Comparison of ENCODE assay signal across 1 cellular context in the genomic region with DNA sequence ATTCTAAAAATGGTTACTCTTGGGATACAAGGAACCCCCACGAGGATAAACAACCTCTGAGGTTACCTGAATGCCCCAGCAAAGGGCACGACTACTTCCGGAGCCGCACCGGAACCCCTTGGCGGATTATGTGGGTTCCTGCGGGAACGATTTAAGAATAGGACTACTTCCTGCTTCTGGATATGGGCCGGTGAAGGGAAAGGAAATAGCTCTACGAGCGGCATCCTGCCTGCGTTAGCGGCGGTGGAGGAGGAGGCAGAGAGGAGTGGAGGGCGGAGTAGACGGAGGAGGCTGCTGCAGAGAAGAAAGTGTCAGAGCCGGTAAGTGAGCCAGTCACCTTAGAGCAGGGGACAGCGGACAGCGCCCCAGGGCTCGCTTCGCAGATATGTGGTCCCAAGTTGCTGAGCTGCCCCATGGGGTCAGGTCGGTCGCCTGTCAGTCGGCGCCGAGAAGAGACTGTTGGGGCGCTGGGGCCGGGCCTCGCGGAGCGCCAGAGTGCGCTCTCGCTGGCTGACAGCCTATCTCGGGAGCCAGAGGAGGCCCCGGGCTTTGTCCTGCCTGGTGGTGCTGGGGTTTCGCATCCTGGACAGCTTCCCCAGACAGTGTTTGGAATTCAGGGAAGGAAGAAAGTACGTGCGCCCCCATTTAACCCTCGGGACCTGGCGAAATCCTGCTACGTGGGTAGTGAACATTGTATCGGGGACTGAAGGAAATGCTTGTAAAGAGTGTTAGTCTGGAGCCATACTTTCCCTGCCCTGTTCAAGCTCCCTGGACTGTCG.
A peak's percentile ranks its signal among the peaks of the same experiment; 100 is the strongest.
TF ChIP-seq lines count a peak whose summit lies in the region.

A gene with protein sequence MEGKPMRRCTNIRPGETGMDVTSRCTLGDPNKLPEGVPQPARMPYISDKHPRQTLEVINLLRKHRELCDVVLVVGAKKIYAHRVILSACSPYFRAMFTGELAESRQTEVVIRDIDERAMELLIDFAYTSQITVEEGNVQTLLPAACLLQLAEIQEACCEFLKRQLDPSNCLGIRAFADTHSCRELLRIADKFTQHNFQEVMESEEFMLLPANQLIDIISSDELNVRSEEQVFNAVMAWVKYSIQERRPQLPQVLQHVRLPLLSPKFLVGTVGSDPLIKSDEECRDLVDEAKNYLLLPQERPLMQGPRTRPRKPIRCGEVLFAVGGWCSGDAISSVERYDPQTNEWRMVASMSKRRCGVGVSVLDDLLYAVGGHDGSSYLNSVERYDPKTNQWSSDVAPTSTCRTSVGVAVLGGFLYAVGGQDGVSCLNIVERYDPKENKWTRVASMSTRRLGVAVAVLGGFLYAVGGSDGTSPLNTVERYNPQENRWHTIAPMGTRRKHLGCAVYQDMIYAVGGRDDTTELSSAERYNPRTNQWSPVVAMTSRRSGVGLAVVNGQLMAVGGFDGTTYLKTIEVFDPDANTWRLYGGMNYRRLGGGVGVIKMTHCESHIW (plus strand): TSS at position 223 of the 779 bp plus-strand sequence. CDS start 1,063 bp downstream, outside the sequence.

TF ChIP-seq in HepG2, 621 proteins besides CTCF, POLR2A, EP300 and RAD21 (continued from another document and continues in another):
- TF ChIP-seq, protein P1, sequence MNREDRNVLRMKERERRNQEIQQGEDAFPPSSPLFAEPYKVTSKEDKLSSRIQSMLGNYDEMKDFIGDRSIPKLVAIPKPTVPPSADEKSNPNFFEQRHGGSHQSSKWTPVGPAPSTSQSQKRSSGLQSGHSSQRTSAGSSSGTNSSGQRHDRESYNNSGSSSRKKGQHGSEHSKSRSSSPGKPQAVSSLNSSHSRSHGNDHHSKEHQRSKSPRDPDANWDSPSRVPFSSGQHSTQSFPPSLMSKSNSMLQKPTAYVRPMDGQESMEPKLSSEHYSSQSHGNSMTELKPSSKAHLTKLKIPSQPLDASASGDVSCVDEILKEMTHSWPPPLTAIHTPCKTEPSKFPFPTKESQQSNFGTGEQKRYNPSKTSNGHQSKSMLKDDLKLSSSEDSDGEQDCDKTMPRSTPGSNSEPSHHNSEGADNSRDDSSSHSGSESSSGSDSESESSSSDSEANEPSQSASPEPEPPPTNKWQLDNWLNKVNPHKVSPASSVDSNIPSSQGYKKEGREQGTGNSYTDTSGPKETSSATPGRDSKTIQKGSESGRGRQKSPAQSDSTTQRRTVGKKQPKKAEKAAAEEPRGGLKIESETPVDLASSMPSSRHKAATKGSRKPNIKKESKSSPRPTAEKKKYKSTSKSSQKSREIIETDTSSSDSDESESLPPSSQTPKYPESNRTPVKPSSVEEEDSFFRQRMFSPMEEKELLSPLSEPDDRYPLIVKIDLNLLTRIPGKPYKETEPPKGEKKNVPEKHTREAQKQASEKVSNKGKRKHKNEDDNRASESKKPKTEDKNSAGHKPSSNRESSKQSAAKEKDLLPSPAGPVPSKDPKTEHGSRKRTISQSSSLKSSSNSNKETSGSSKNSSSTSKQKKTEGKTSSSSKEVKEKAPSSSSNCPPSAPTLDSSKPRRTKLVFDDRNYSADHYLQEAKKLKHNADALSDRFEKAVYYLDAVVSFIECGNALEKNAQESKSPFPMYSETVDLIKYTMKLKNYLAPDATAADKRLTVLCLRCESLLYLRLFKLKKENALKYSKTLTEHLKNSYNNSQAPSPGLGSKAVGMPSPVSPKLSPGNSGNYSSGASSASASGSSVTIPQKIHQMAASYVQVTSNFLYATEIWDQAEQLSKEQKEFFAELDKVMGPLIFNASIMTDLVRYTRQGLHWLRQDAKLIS (CRISPR knock-in tag; IDR thresholded peaks at IDR 0.05) = peak; percentile 32; the same call in 1 of the 2 replicates
- TF ChIP-seq KDM6A (CRISPR knock-in tag; IDR thresholded peaks at IDR 0.05; ENCODE audit: low read depth) = no peak
- TF ChIP-seq, protein P2, sequence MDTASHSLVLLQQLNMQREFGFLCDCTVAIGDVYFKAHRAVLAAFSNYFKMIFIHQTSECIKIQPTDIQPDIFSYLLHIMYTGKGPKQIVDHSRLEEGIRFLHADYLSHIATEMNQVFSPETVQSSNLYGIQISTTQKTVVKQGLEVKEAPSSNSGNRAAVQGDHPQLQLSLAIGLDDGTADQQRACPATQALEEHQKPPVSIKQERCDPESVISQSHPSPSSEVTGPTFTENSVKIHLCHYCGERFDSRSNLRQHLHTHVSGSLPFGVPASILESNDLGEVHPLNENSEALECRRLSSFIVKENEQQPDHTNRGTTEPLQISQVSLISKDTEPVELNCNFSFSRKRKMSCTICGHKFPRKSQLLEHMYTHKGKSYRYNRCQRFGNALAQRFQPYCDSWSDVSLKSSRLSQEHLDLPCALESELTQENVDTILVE (CRISPR knock-in tag; IDR thresholded peaks at IDR 0.05) = peak; percentile 89
- TF ChIP-seq ZNF883 (CRISPR knock-in tag; IDR thresholded peaks at IDR 0.05; ENCODE audit: not compliant biosample characterization) = peak; percentile 91
- TF ChIP-seq, protein P3, sequence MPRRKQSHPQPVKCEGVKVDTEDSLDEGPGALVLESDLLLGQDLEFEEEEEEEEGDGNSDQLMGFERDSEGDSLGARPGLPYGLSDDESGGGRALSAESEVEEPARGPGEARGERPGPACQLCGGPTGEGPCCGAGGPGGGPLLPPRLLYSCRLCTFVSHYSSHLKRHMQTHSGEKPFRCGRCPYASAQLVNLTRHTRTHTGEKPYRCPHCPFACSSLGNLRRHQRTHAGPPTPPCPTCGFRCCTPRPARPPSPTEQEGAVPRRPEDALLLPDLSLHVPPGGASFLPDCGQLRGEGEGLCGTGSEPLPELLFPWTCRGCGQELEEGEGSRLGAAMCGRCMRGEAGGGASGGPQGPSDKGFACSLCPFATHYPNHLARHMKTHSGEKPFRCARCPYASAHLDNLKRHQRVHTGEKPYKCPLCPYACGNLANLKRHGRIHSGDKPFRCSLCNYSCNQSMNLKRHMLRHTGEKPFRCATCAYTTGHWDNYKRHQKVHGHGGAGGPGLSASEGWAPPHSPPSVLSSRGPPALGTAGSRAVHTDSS (CRISPR knock-in tag; conservative IDR thresholded peaks at IDR 0.05) = 0 out of 2 replicates have a peak, but pooled peaks have one; percentile 37
- TF ChIP-seq ZNF709 (CRISPR knock-in tag; IDR thresholded peaks at IDR 0.05) = no peak; the same call in 1 of the 2 replicates
- no peak; the same call in none of the 2 replicates for TF ChIP-seq ZNF33B (CRISPR knock-in tag; IDR thresholded peaks at IDR 0.05)
- TF ChIP-seq ZNF75D (CRISPR knock-in tag; IDR thresholded peaks at IDR 0.05; ENCODE audit: borderline replicate concordance) = no peak
- TF ChIP-seq, protein P4, sequence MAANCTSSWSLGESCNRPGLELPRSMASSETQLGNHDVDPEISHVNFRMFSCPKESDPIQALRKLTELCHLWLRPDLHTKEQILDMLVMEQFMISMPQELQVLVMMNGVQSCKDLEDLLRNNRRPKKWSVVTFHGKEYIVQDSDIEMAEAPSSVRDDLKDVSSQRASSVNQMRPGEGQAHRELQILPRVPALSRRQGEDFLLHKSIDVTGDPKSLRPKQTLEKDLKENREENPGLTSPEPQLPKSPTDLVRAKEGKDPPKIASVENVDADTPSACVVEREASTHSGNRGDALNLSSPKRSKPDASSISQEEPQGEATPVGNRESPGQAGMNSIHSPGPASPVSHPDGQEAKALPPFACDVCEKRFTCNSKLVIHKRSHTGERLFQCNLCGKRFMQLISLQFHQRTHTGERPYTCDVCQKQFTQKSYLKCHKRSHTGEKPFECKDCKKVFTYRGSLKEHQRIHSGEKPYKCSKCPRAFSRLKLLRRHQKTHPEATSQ (CRISPR knock-in tag; IDR thresholded peaks at IDR 0.05; ENCODE audit: borderline replicate concordance) = no peak; the same call in 1 of the 2 replicates
- TF ChIP-seq ZNF430 (CRISPR knock-in tag; IDR thresholded peaks at IDR 0.05) = peak; percentile 67
- TF ChIP-seq, protein P5, sequence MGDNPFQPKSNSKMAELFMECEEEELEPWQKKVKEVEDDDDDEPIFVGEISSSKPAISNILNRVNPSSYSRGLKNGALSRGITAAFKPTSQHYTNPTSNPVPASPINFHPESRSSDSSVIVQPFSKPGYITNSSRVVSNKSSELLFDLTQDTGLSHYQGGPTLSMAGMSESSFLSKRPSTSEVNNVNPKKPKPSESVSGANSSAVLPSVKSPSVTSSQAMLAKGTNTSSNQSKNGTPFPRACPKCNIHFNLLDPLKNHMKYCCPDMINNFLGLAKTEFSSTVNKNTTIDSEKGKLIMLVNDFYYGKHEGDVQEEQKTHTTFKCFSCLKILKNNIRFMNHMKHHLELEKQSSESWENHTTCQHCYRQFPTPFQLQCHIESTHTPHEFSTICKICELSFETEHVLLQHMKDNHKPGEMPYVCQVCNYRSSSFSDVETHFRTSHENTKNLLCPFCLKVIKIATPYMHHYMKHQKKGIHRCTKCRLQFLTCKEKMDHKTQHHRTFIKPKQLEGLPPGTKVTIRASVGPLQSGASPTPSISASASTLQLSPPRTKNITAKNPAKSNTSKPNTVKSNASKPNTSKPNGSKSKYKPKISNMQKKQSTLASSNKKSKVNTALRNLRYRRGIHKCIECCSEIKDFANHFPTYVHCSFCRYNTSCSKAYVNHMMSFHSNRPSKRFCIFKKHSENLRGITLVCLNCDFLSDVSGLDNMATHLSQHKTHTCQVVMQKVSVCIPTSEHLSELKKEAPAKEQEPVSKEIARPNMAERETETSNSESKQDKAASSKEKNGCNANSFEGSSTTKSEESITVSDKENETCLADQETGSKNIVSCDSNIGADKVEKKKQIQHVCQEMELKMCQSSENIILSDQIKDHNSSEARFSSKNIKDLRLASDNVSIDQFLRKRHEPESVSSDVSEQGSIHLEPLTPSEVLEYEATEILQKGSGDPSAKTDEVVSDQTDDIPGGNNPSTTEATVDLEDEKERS (CRISPR knock-in tag; IDR thresholded peaks at IDR 0.05) = peak; percentile 96
- TF ChIP-seq, protein P6, sequence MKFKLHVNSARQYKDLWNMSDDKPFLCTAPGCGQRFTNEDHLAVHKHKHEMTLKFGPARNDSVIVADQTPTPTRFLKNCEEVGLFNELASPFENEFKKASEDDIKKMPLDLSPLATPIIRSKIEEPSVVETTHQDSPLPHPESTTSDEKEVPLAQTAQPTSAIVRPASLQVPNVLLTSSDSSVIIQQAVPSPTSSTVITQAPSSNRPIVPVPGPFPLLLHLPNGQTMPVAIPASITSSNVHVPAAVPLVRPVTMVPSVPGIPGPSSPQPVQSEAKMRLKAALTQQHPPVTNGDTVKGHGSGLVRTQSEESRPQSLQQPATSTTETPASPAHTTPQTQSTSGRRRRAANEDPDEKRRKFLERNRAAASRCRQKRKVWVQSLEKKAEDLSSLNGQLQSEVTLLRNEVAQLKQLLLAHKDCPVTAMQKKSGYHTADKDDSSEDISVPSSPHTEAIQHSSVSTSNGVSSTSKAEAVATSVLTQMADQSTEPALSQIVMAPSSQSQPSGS (CRISPR knock-in tag; IDR thresholded peaks at IDR 0.05) = peak; percentile 85; the same call in 1 of the 2 replicates
- no peak for TF ChIP-seq ZNF431 (CRISPR knock-in tag; IDR thresholded peaks at IDR 0.05; ENCODE audit: borderline replicate concordance, low read depth)
- no peak for TF ChIP-seq ZNF724P (CRISPR knock-in tag; IDR thresholded peaks at IDR 0.05; ENCODE audit: borderline replicate concordance)
- TF ChIP-seq ZFP62 (CRISPR knock-in tag; IDR thresholded peaks at IDR 0.05) = no peak
- TF ChIP-seq ZNF530 (CRISPR knock-in tag; IDR thresholded peaks at IDR 0.05; ENCODE audit: low read depth) = no peak
- no peak for TF ChIP-seq EED (CRISPR knock-in tag; IDR thresholded peaks at IDR 0.05)
- TF ChIP-seq, protein P7, sequence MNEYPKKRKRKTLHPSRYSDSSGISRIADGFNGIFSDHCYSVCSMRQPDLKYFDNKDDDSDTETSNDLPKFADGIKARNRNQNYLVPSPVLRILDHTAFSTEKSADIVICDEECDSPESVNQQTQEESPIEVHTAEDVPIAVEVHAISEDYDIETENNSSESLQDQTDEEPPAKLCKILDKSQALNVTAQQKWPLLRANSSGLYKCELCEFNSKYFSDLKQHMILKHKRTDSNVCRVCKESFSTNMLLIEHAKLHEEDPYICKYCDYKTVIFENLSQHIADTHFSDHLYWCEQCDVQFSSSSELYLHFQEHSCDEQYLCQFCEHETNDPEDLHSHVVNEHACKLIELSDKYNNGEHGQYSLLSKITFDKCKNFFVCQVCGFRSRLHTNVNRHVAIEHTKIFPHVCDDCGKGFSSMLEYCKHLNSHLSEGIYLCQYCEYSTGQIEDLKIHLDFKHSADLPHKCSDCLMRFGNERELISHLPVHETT (CRISPR knock-in tag; conservative IDR thresholded peaks at IDR 0.05) = peak; percentile 83
- TF ChIP-seq EZH2 (conservative IDR thresholded peaks at IDR 0.05; ENCODE audit: low read depth, low read length) = no peak
- no peak for TF ChIP-seq ZNF468 (CRISPR knock-in tag; IDR thresholded peaks at IDR 0.05)
- TF ChIP-seq DMAP1 (CRISPR knock-in tag; IDR thresholded peaks at IDR 0.05) = peak; percentile 58; the same call in 1 of the 2 replicates
- TF ChIP-seq, protein P8, sequence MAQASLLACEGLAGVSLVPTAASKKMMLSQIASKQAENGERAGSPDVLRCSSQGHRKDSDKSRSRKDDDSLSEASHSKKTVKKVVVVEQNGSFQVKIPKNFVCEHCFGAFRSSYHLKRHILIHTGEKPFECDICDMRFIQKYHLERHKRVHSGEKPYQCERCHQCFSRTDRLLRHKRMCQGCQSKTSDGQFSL (CRISPR knock-in tag; IDR thresholded peaks at IDR 0.05) = no peak
- no peak for TF ChIP-seq SNAI1 (CRISPR knock-in tag; IDR thresholded peaks at IDR 0.05; ENCODE audit: borderline replicate concordance)
- no peak for TF ChIP-seq ZNF121 (CRISPR knock-in tag; IDR thresholded peaks at IDR 0.05)
- peak; percentile 97 for TF ChIP-seq ZEB1 (IDR thresholded peaks at IDR 0.05; ENCODE audit: insufficient replicate concordance, low read depth)
- TF ChIP-seq, protein P9, sequence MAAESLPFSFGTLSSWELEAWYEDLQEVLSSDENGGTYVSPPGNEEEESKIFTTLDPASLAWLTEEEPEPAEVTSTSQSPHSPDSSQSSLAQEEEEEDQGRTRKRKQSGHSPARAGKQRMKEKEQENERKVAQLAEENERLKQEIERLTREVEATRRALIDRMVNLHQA (CRISPR knock-in tag; IDR thresholded peaks at IDR 0.05) = no peak; the same call in 1 of the 2 replicates
- peak; percentile 67 for TF ChIP-seq SKI (IDR thresholded peaks at IDR 0.05; ENCODE audit: partially characterized antibody)
- TF ChIP-seq, protein P10, sequence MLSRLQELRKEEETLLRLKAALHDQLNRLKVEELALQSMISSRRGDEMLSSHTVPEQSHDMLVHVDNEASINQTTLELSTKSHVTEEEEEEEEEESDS (CRISPR knock-in tag; IDR thresholded peaks at IDR 0.05; ENCODE audit: borderline replicate concordance) = no peak
- TF ChIP-seq SOX5 (CRISPR knock-in tag; IDR thresholded peaks at IDR 0.05; ENCODE audit: borderline replicate concordance) = peak; percentile 52; the same call in 1 of the 2 replicates
- no peak for TF ChIP-seq CREB1 (IDR thresholded peaks at IDR 0.05)
- TF ChIP-seq CREB1 (CRISPR knock-in tag; IDR thresholded peaks at IDR 0.05) = peak; percentile 79
- TF ChIP-seq, protein P11, sequence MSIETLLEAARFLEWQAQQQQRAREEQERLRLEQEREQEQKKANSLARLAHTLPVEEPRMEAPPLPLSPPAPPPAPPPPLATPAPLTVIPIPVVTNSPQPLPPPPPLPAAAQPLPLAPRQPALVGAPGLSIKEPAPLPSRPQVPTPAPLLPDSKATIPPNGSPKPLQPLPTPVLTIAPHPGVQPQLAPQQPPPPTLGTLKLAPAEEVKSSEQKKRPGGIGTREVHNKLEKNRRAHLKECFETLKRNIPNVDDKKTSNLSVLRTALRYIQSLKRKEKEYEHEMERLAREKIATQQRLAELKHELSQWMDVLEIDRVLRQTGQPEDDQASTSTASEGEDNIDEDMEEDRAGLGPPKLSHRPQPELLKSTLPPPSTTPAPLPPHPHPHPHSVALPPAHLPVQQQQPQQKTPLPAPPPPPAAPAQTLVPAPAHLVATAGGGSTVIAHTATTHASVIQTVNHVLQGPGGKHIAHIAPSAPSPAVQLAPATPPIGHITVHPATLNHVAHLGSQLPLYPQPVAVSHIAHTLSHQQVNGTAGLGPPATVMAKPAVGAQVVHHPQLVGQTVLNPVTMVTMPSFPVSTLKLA (IDR thresholded peaks at IDR 0.05) = no peak
- TF ChIP-seq KLF9 (CRISPR knock-in tag; IDR thresholded peaks at IDR 0.05; ENCODE audit: low read depth) = peak; percentile 87
- TF ChIP-seq BORCS8-MEF2B (CRISPR knock-in tag; IDR thresholded peaks at IDR 0.05) = peak; percentile 65
- TF ChIP-seq ZNF556 (CRISPR knock-in tag; IDR thresholded peaks at IDR 0.05; ENCODE audit: borderline replicate concordance) = peak; percentile 84; the same call in 1 of the 2 replicates
- TF ChIP-seq HOXA5 (CRISPR knock-in tag; IDR thresholded peaks at IDR 0.05) = no peak; the same call in 1 of the 2 replicates
